Comparison of ENCODE assay signal across 26 cellular contexts in genomic region chrX:47859686-47860085, GRCh38.
"Had no signal": no experiment of that assay in that cellular context is flagged by ENCODE, and none has a peak within 500 bp of the region (broad histone marks: within the 10 kb centered on the region; RNA-seq: fewer than 3 reads in every experiment).

No MANE protein-coding gene starts in this region.

- DNase-seq: Karpas-422, KBM-7, MM.1S, MV-4-11, NCI-H1092, NCI-H1105, NCI-H1417 treated with DMSO at 0.1 percent for 48 hours, NCI-H1436 treated with DMSO at 0.1 percent for 48 hours, NCI-H1694 treated with DMSO at 0.1 percent for 48 hours, NCI-H187 treated with DMSO at 0.1 percent for 48 hours, NCI-H2081, NCI-H2171 treated with DMSO at 0.1 percent for 48 hours, NCI-H2227 treated with DMSO at 0.1 percent for 48 hours, NCI-H345, NCI-H446, NCI-H510A treated with DMSO at 0.1 percent for 48 hours, NCI-H524 treated with DMSO at 0.1 percent for 48 hours, NCI-H526 treated with DMSO at 0.1 percent for 48 hours, NCI-H774, PC-9, SHP77, SIG-M5, SJCRH30 had no signal

- ATAC-seq: Panc1, Right ventricle myocardium inferior, SK-N-SH treated with all-trans-retinoic acid at 6 μM for 48 hours had no signal
